19 cellular contexts compared by ENCODE assay signal in genomic region chr10:43131256-43131655, GRCh38. TPM values are rescaled to one million over a fixed set of nuclear protein-coding genes. Genes with fewer than 3 reads are reported as not detected.
DNase-seq lines count a peak whose midpoint lies in the region; ATAC-seq, FAIRE-seq and TF ChIP-seq lines count a peak whose summit lies in the region.
"Had no signal": no experiment of that assay in that cellular context is flagged by ENCODE, and none has a peak within 500 bp of the region (broad histone marks: within the 10 kb centered on the region; RNA-seq: fewer than 3 reads in every experiment).

No MANE protein-coding gene starts in this region.

- no peaks in the 10 kb centered on the region for H3K9me3 ChIP-seq in keratinocyte (ENCODE audit: control insufficient read depth, low read depth, low read length)
- H3K9me3 ChIP-seq: Peyer's patch had no signal

- H3K9me1 ChIP-seq in keratinocyte (ENCODE audit: control insufficient read depth, extremely low read depth, insufficient read depth, low read length), result no peaks in the 10 kb centered on the region

- H3K36me3 Mint-ChIP-seq in activated CD4-positive, alpha-beta T cell treated with anti-CD3 and anti-CD28 coated beads, Interleukin-2, amount 10 ng/mL, durations not matched to agents 24 days and 14 days (ENCODE audit: low read depth), result peaks cover 8% of the 10 kb centered on the region
- peaks cover 8% of the 10 kb centered on the region for H3K36me3 Mint-ChIP-seq in activated CD8-positive, alpha-beta T cell treated with anti-CD3 and anti-CD28 coated beads, Interleukin-2, amount 10 ng/mL, durations not matched to agents 7 days and 5 days (ENCODE audit: low read depth)

- CTCF ChIA-PET in activated CD8-positive, alpha-beta T cell treated with anti-CD3 and anti-CD28 coated beads, Interleukin-2, amount 10 ng/mL, durations not matched to agents 7 days and 5 days (lab: Charles Lee), result no interaction called here

- DNase-seq in activated CD4-positive, alpha-beta T cell treated with anti-CD3 and anti-CD28 coated beads, Interleukin-2, amount 10 ng/mL, durations not matched to agents 24 days and 14 days, result peak; percentile 54
- no peak for DNase-seq in activated CD4-positive, alpha-beta T cell treated with anti-CD3 and anti-CD28 coated beads for 4 hours
- DNase-seq in activated CD8-positive, alpha-beta T cell treated with anti-CD3 and anti-CD28 coated beads, Interleukin-2, amount 10 ng/mL, durations not matched to agents 7 days and 5 days, result peak; percentile 16
- DNase-seq in keratinocyte (ENCODE audit: low read depth, low spot score), result no peak
- DNase-seq in urothelium cell line (ENCODE audit: low spot score), result no peak
- no peak for DNase-seq in NCI-H82 (lab: John Stamatoyannopoulos, UW)
- DNase-seq: DMS 273 treated with DMSO at 0.1 percent for 48 hours, GDM1, KG1, NCI-H1417 treated with DMSO at 0.1 percent for 48 hours, NCI-H2029, NCI-H510A treated with DMSO at 0.1 percent for 48 hours, Peyer's patch had no signal

- no peak for TF ChIP-seq CTCF in keratinocyte (optimal IDR thresholded peaks at IDR 0.05 in 1 of 3, IDR thresholded peaks at IDR 0.05 in 1 of 3, conservative IDR thresholded peaks at IDR 0.05 in 1 of 3; ENCODE audit: extremely low read depth in 1 of 3, insufficient read depth in 2 of 3, low read length in 3 of 3)

- peak overlapping the region; percentile 55 for H2AFZ ChIP-seq in keratinocyte (ENCODE audit: control insufficient read depth, low read length)

- no peak overlapping the region for H3K4me2 ChIP-seq in keratinocyte (ENCODE audit: control insufficient read depth, extremely low read depth, insufficient read depth, low read depth, low read length)

- H3K9ac ChIP-seq in keratinocyte (ENCODE audit: control insufficient read depth, extremely low read depth, insufficient read depth, low read length), result peak overlapping the region; percentile 24

- intact Hi-C loops in activated CD4-positive, alpha-beta T cell treated with anti-CD3 and anti-CD28 coated beads, Interleukin-2, amount 10 ng/mL, durations not matched to agents 24 days and 14 days (cut with micrococcal nuclease), result loop anchor here (10.0 kb wide), 2 partner anchors 346 to 576 kb away; partner anchors contain the start of gene BMS1

- H3K4me1 Mint-ChIP-seq in activated CD4-positive, alpha-beta T cell treated with anti-CD3 and anti-CD28 coated beads, Interleukin-2, amount 10 ng/mL, durations not matched to agents 24 days and 14 days, result peaks cover 74% of the 10 kb centered on the region
- H3K4me1 Mint-ChIP-seq in activated CD8-positive, alpha-beta T cell treated with anti-CD3 and anti-CD28 coated beads, Interleukin-2, amount 10 ng/mL, durations not matched to agents 7 days and 5 days (ENCODE audit: low read depth), result peaks cover 71% of the 10 kb centered on the region

- no peaks in the 10 kb centered on the region for H3K27me3 Mint-ChIP-seq in activated CD4-positive, alpha-beta T cell treated with anti-CD3 and anti-CD28 coated beads, Interleukin-2, amount 10 ng/mL, durations not matched to agents 24 days and 14 days
- no peaks in the 10 kb centered on the region for H3K27me3 Mint-ChIP-seq in activated CD8-positive, alpha-beta T cell treated with anti-CD3 and anti-CD28 coated beads, Interleukin-2, amount 10 ng/mL, durations not matched to agents 7 days and 5 days (ENCODE audit: low read depth)

- H3K9me3 Mint-ChIP-seq in activated CD4-positive, alpha-beta T cell treated with anti-CD3 and anti-CD28 coated beads, Interleukin-2, amount 10 ng/mL, durations not matched to agents 24 days and 14 days, result no peaks in the 10 kb centered on the region
- no peaks in the 10 kb centered on the region for H3K9me3 Mint-ChIP-seq in activated CD8-positive, alpha-beta T cell treated with anti-CD3 and anti-CD28 coated beads, Interleukin-2, amount 10 ng/mL, durations not matched to agents 7 days and 5 days (ENCODE audit: insufficient read depth)

- H3K27ac ChIP-seq in keratinocyte (ENCODE audit: control insufficient read depth, insufficient read depth, low read length), result peak overlapping the region; percentile 10
- H3K27ac ChIP-seq: C4-2B, Peyer's patch had no signal

- FAIRE-seq in keratinocyte (lab: Jason Lieb, UNC) (no peak), urothelium cell line (lab: Jason Lieb, UNC) (peak; percentile 20)
- FAIRE-seq: GM12878, GM18507, H1 had no signal

- peak overlapping the region; percentile 17 for H3K27ac Mint-ChIP-seq in activated CD4-positive, alpha-beta T cell treated with anti-CD3 and anti-CD28 coated beads, Interleukin-2, amount 10 ng/mL, durations not matched to agents 24 days and 14 days
- H3K27ac Mint-ChIP-seq in activated CD8-positive, alpha-beta T cell treated with anti-CD3 and anti-CD28 coated beads, Interleukin-2, amount 10 ng/mL, durations not matched to agents 7 days and 5 days, result no peak overlapping the region

- H3K4me3 Mint-ChIP-seq in activated CD4-positive, alpha-beta T cell treated with anti-CD3 and anti-CD28 coated beads, Interleukin-2, amount 10 ng/mL, durations not matched to agents 24 days and 14 days, result no peak overlapping the region
- H3K4me3 Mint-ChIP-seq in activated CD8-positive, alpha-beta T cell treated with anti-CD3 and anti-CD28 coated beads, Interleukin-2, amount 10 ng/mL, durations not matched to agents 7 days and 5 days, result no peak overlapping the region

- H3K36me3 ChIP-seq in keratinocyte (ENCODE audit: control insufficient read depth in 2 of 2, extremely low read depth in 1 of 2, insufficient read depth in 2 of 2, low read length in 2 of 2), result no peaks in the 10 kb centered on the region
- H3K36me3 ChIP-seq: Peyer's patch had no signal

- no peak overlapping the region for H3K4me3 ChIP-seq in keratinocyte (ENCODE audit: control insufficient read depth in 2 of 3, extremely low read depth in 1 of 3, insufficient read depth in 2 of 3, low read depth in 1 of 3, low read length in 3 of 3)
- H3K4me3 ChIP-seq: GM12878, Peyer's patch had no signal

- POLR2A ChIA-PET in activated CD8-positive, alpha-beta T cell treated with anti-CD3 and anti-CD28 coated beads, Interleukin-2, amount 10 ng/mL, durations not matched to agents 7 days and 5 days (lab: Charles Lee), result interaction anchor here (8.0 kb wide), 1 partner anchor 8 kb away, joined by 101 read pairs; the partner anchor contains the start of gene CSGALNACT2

- no peaks in the 10 kb centered on the region for H4K20me1 ChIP-seq in keratinocyte (ENCODE audit: control insufficient read depth, extremely low read depth, insufficient read depth, low read length)

- peaks cover 27% of the 10 kb centered on the region for H3K4me1 ChIP-seq in keratinocyte (ENCODE audit: control insufficient read depth, extremely low read depth, insufficient read depth, low read length)

- no peak for ATAC-seq in activated CD8-positive, alpha-beta T cell treated with anti-CD3 and anti-CD28 coated beads, Interleukin-2, amount 10 ng/mL, durations not matched to agents 7 days and 5 days
- no peak for ATAC-seq in GM21529 (IDR thresholded peaks at IDR 0.05; ENCODE audit: unreplicated experiment)
- ATAC-seq: GM12878, Right ventricle myocardium inferior had no signal

- dilution Hi-C loops in keratinocyte (cut with MboI; ENCODE audit: extremely low pct_ligation_motif_present, low sequenced_read_pairs), result no loop called here

- no peaks in the 10 kb centered on the region for H3K79me2 ChIP-seq in keratinocyte (ENCODE audit: control insufficient read depth, insufficient read depth, low read length)

- H3K27me3 ChIP-seq in keratinocyte (ENCODE audit: control insufficient read depth, extremely low read depth, insufficient read depth, low read length), result no peaks in the 10 kb centered on the region
- H3K27me3 ChIP-seq: Peyer's patch had no signal

RNA-seq across cellular contexts. Expression of gene CSGALNACT2, which starts 7.0 kb away (rescaled TPM):
- total RNA-seq in activated CD4-positive, alpha-beta T cell treated with anti-CD3 and anti-CD28 coated beads, Interleukin-2, amount 10 ng/mL, durations not matched to agents 24 days and 14 days, result 24.7 and 25.9 TPM in 2 replicates
- 10 to 100 TPM; 29.2 to 30.4 TPM for total RNA-seq in activated CD8-positive, alpha-beta T cell treated with anti-CD3 and anti-CD28 coated beads, Interleukin-2, amount 10 ng/mL, durations not matched to agents 7 days and 5 days
- polyA plus RNA-seq in keratinocyte, result 12.0 to 19.7 TPM (median 16.2 TPM) in 3 replicates
- polyA plus RNA-seq in keratinocyte (2011; ENCODE audit: low read depth), result 15.8 TPM
- 11.3 and 17.7 TPM in 2 replicates for polyA plus RNA-seq in keratinocyte (2011; cell fraction: cytosol; rRNA removed)
- 23.4 and 30.8 TPM in 2 replicates for polyA plus RNA-seq in keratinocyte (2011; cell fraction: nucleus; rRNA removed)
- 10.6 and 12.4 TPM in 2 replicates for polyA plus RNA-seq in keratinocyte (2012; ENCODE audit: low replicate concordance)
- polyA minus RNA-seq in keratinocyte, result 5.7 to 13.6 TPM (median 7.1 TPM) in 3 replicates
- 10.2 TPM for polyA minus RNA-seq in keratinocyte (2011; cell fraction: cytosol; rRNA and poly(A)+ RNA removed)
- 7.7 and 17.0 TPM in 2 replicates for polyA minus RNA-seq in keratinocyte (2011; cell fraction: nucleus; rRNA and poly(A)+ RNA removed)

RNA-seq across cellular contexts. Expression of gene RET, which starts 54.4 kb away (rescaled TPM):
- 0.12 and 0.62 TPM in 2 replicates for total RNA-seq in activated CD4-positive, alpha-beta T cell treated with anti-CD3 and anti-CD28 coated beads, Interleukin-2, amount 10 ng/mL, durations not matched to agents 24 days and 14 days
- under 1 TPM; 0.13 to 0.34 TPM for total RNA-seq in activated CD8-positive, alpha-beta T cell treated with anti-CD3 and anti-CD28 coated beads, Interleukin-2, amount 10 ng/mL, durations not matched to agents 7 days and 5 days
- polyA plus RNA-seq in keratinocyte, result 0.21 to 0.63 TPM (median 0.41 TPM) in 3 replicates
- 0.35 TPM for polyA plus RNA-seq in keratinocyte (2011; ENCODE audit: low read depth)
- polyA plus RNA-seq in keratinocyte (2011; cell fraction: cytosol; rRNA removed), result 0.23 and 0.28 TPM in 2 replicates
- polyA plus RNA-seq in keratinocyte (2011; cell fraction: nucleus; rRNA removed), result 1.0 and 1.1 TPM in 2 replicates
- polyA plus RNA-seq in keratinocyte (2012; ENCODE audit: low replicate concordance), result 0.31 and 0.94 TPM in 2 replicates
- polyA minus RNA-seq in keratinocyte, result 0.19 to 2.1 TPM (median 0.26 TPM) in 3 replicates
- polyA minus RNA-seq in keratinocyte (2011; cell fraction: cytosol; rRNA and poly(A)+ RNA removed), result 2.1 TPM
- 0.47 and 1.2 TPM in 2 replicates for polyA minus RNA-seq in keratinocyte (2011; cell fraction: nucleus; rRNA and poly(A)+ RNA removed)
- total RNA-seq: GM12878 had no signal
- polyA plus RNA-seq: GM12878 had no signal

Comparison
In these comparisons a context has a peak if more than half of its experiments do, and no peak if none do; other contexts are left out.
1. DNase-seq: peak in activated CD4-positive, alpha-beta T cell treated with anti-CD3 and anti-CD28 coated beads, Interleukin-2, amount 10 ng/mL, durations not matched to agents 24 days and 14 days (single experiment) and activated CD8-positive, alpha-beta T cell treated with anti-CD3 and anti-CD28 coated beads, Interleukin-2, amount 10 ng/mL, durations not matched to agents 7 days and 5 days (single experiment); none in activated CD4-positive, alpha-beta T cell treated with anti-CD3 and anti-CD28 coated beads for 4 hours (0 of 2), keratinocyte (single experiment), urothelium cell line (single experiment) and NCI-H82 (single experiment).